Comparison of ENCODE assay signal across 8 cellular contexts in the genomic region with DNA sequence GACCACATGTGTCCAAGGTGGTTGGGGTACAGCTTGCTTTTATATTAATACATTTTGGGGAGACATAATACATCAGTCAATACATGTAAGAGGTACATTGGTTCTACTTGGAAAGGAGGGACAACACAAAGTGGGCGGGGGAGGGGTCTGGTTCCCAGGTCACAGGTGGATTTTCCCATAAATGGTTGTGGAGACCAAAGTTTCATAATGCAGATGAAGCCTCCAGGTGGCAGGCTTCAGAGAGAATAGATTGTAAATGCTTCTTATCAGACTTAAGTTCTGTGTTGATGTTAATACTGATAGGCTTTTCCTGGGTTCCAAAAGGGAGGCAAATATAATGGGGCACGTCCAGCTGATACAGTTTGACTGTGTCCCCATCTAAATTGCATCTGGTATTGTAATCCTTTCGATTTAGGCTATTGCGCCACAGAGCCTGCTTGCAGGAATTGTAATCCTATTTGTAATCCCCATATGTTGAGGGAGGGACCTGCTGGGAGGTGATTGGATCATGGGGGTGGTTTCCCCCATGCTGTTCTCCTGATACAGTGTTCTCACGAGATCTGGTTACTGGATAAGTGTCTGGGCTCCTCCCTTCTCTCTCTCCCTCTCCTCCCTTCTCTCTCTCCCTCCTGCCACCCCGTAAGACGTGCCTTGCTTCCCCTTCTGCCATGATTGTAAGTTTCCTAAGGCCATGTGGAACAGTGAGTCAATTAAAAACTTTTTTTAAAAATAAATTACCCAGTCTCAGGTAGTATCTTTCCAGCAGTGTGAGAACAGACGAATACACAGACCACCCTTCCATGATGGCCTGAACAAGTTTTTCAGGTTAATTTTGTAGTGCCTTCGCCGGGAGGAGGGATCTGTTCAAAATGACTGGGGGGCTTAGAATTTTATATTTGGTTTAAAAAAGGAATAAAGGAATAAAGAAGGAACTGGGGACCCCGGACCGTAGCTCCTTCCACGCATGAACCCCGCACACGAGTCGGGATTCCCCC. TPM values are rescaled to one million over a fixed set of nuclear protein-coding genes. Genes with fewer than 3 reads are reported as not detected.
DNase-seq lines count a peak whose midpoint lies in the region; ATAC-seq and TF ChIP-seq lines count a peak whose summit lies in the region.

No MANE protein-coding gene starts in this region.

- peak overlapping the region; percentile 80 to 100 (median 86) for H3K4me3 Mint-ChIP-seq in brain

- no peaks in the 10 kb centered on the region for H3K36me3 ChIP-seq in heart left ventricle
- H3K36me3 ChIP-seq in right lobe of liver, result no peaks in the 10 kb centered on the region
- H3K36me3 ChIP-seq in urinary bladder (ENCODE audit: insufficient read depth), result no peaks in the 10 kb centered on the region

- intact Hi-C loops in heart left ventricle (cut with DNase I) (loop anchor here in 5 of 10 donors (2.0 to 10.0 kb wide), 5 partner anchors 47 to 91 kb away; a partner anchor contains a TSS), Right ventricle myocardium inferior (cut with DNase I) (no loop called here), right lobe of liver (cut with DNase I) (no loop called here)

- peaks cover 23% of the 10 kb centered on the region for H3K4me1 Mint-ChIP-seq in brain

- H3K36me3 Mint-ChIP-seq in brain, result peaks cover 36% of the 10 kb centered on the region

- H3K27me3 Mint-ChIP-seq in brain, result no peaks in the 10 kb centered on the region

- no peaks in the 10 kb centered on the region for H3K9me3 ChIP-seq in heart left ventricle
- no peaks in the 10 kb centered on the region for H3K9me3 ChIP-seq in right lobe of liver

- peak overlapping the region; percentile 63 to 97 (median 83) for H3K4me3 ChIP-seq in heart left ventricle
- H3K4me3 ChIP-seq in right lobe of liver, result peak overlapping the region; percentile 68 to 80 (median 70)
- H3K4me3 ChIP-seq in urinary bladder (ENCODE audit: low read depth, low read length), result peak overlapping the region; percentile 55

- H3K27me3 ChIP-seq in heart left ventricle (no peaks in the 10 kb centered on the region), right lobe of liver (no peaks in the 10 kb centered on the region)

- DNase-seq in heart left ventricle, result no peak
- DNase-seq in Right ventricle myocardium inferior (ENCODE audit: missing footprints), result no peak
- DNase-seq in NCI-H526 (lab: John Stamatoyannopoulos, UW), result peak; percentile 45 to 66
- no peak for DNase-seq in right lobe of liver
- DNase-seq in activated gamma-delta T cell treated with Interleukin-2 at 50 U/mL for 16 hours, result no peak
- no peak for DNase-seq in NCI-H187 treated with DMSO at 0.1 percent for 48 hours (lab: John Stamatoyannopoulos, UW)

- TF ChIP-seq CTCF in heart left ventricle (IDR thresholded peaks at IDR 0.05) (no peak), brain (conservative IDR thresholded peaks at IDR 0.05) (no peak), right lobe of liver (IDR thresholded peaks at IDR 0.05) (peak in 2 of 4 donors; percentile 13 to 17)

- no peak for TF ChIP-seq POLR2A in heart left ventricle (IDR thresholded peaks at IDR 0.05)
- TF ChIP-seq POLR2A in right lobe of liver (IDR thresholded peaks at IDR 0.05), result no peak

- H3K27ac Mint-ChIP-seq in brain, result peak overlapping the region in 4 of 5 experiments; percentile 28 to 69 (median 42)

- 22 to 25% (median 24%) methylated on average over 16 of the region's 16 CpGs for WGBS in heart left ventricle, 4 donors
- 31% methylated on average over 15 of the region's 16 CpGs for WGBS in right lobe of liver (ENCODE audit: insufficient coverage, low coverage, low lambda C conversion rate, missing lambda C conversion rate)
- 16% methylated on average over 16 of the region's 16 CpGs for WGBS in urinary bladder

- H3K4me1 ChIP-seq in heart left ventricle (peaks cover 0 to 16% (median 11%) of the 10 kb centered on the region in 12 donors), right lobe of liver (peaks cover 0 to 8% (median 0%) of the 10 kb centered on the region in 4 donors), urinary bladder (ENCODE audit: insufficient read depth) (no peaks in the 10 kb centered on the region)

- no peak for ATAC-seq in heart left ventricle
- ATAC-seq in Right ventricle myocardium inferior, result no peak
- no peak for ATAC-seq in right lobe of liver

- H3K27ac ChIP-seq in heart left ventricle, result peak overlapping the region in 5 of 12 donors; percentile 48 to 65 (median 61)
- H3K27ac ChIP-seq in right lobe of liver, result no peak overlapping the region
- H3K27ac ChIP-seq in urinary bladder (ENCODE audit: low read depth), result no peak overlapping the region

- peaks cover 5 to 24% (median 19%) of the 10 kb centered on the region in 5 experiments for H3K9me3 Mint-ChIP-seq in brain

RNA-seq across cellular contexts. Expression of a gene that starts 44.9 kb away (rescaled TPM):
- total RNA-seq in heart left ventricle (1 to 10 TPM; 2.6 to 5.2 (median 4.0) TPM), Right ventricle myocardium inferior (4.2 TPM), right lobe of liver (1 to 10 TPM; 2.9 to 5.1 (median 3.4) TPM), urinary bladder (35.1 TPM)
- polyA plus RNA-seq in heart left ventricle (1 to 10 TPM; 1.6 to 2.2 TPM), brain (ENCODE audit: insufficient read depth, low read depth, low replicate concordance) (1.4 TPM), urinary bladder (3.5 TPM)

Comparison
In these comparisons a context has a peak if more than half of its experiments do, and no peak if none do; other contexts are left out.
1. DNase-seq: peak in NCI-H526 (2 of 2); none in heart left ventricle (0 of 5), Right ventricle myocardium inferior (single experiment), right lobe of liver (0 of 3), activated gamma-delta T cell treated with Interleukin-2 at 50 U/mL for 16 hours (single experiment) and NCI-H187 treated with DMSO at 0.1 percent for 48 hours (single experiment).
2. Peak in every context shown above with its lines, with median percentiles within 50 percentile points of each other: H3K4me3 ChIP-seq.